ENCODE assay signal across 12 cellular contexts in genomic region chr17:81390436-81391214, GRCh38. TPM values are rescaled to one million over a fixed set of nuclear protein-coding genes. Genes with fewer than 3 reads are reported as not detected.
DNase-seq lines count a peak whose midpoint lies in the region; ATAC-seq and TF ChIP-seq lines count a peak whose summit lies in the region.
"Had no signal": no experiment of that assay in that cellular context is flagged by ENCODE, and none has a peak within 500 bp of the region (broad histone marks: within the 10 kb centered on the region; RNA-seq: fewer than 3 reads in every experiment).

No MANE protein-coding gene starts in this region.

- H3K4me3 ChIP-seq in heart right ventricle (no peak overlapping the region), prostate gland (no peak overlapping the region), vagina (no peak overlapping the region)

- H3K27ac Mint-ChIP-seq in glutamatergic neuron (ENCODE audit: unreplicated experiment), result peak overlapping the region; percentile 68
- H3K27ac Mint-ChIP-seq: activated naive CD4-positive, alpha-beta T cell treated with anti-CD3 and anti-CD28 coated beads, Interleukin-2, amount 50 U/mL, for 72 hours had no signal

- peaks cover 26% of the 10 kb centered on the region for H3K27me3 Mint-ChIP-seq in glutamatergic neuron (ENCODE audit: unreplicated experiment)

- no peaks in the 10 kb centered on the region for H3K36me3 Mint-ChIP-seq in glutamatergic neuron (ENCODE audit: unreplicated experiment)
- H3K36me3 Mint-ChIP-seq: activated naive CD4-positive, alpha-beta T cell treated with anti-CD3 and anti-CD28 coated beads, Interleukin-2, amount 50 U/mL, for 72 hours had no signal

- H3K4me3 Mint-ChIP-seq in glutamatergic neuron (ENCODE audit: unreplicated experiment), result peak overlapping the region; percentile 85

- TF ChIP-seq POLR2A in prostate gland (IDR thresholded peaks at IDR 0.05) (no peak), vagina (IDR thresholded peaks at IDR 0.05) (no peak)

- intact Hi-C loops in heart right ventricle (cut with DNase I) (loop anchor here in 5 of 10 donors (5.0 to 10.0 kb wide), 5 partner anchors 83 to 136 kb away; partner anchors contain the start of gene SLC38A10 (in 1 of the 5)), left ventricle myocardium superior (cut with micrococcal nuclease) (no loop called here), prostate gland (cut with DNase I) (loop anchor here (5.0 kb wide), 1 partner anchor 133 kb away; no protein-coding TSS in a partner anchor), vagina (cut with DNase I) (no loop called here)

- H3K27me3 ChIP-seq in heart right ventricle (peaks cover 0 to 68% (median 0%) of the 10 kb centered on the region in 7 donors), prostate gland (replicated peaks; ENCODE audit: insufficient read depth) (no peaks in the 10 kb centered on the region), vagina (no peaks in the 10 kb centered on the region)
- H3K27me3 ChIP-seq: right lobe of liver had no signal

- peaks cover 32 to 75% (median 67%) of the 10 kb centered on the region in 9 donors for H3K4me1 ChIP-seq in heart right ventricle
- peaks cover 25% of the 10 kb centered on the region for H3K4me1 ChIP-seq in prostate gland (replicated peaks)
- H3K4me1 ChIP-seq in vagina, result peaks cover 66% of the 10 kb centered on the region

- peaks cover 31% of the 10 kb centered on the region for H3K4me1 Mint-ChIP-seq in glutamatergic neuron (ENCODE audit: low read depth, unreplicated experiment)

- DNase-seq in heart right ventricle (no peak), left ventricle myocardium superior (no peak), glutamatergic neuron (no peak), prostate gland (ENCODE audit: low spot score) (no peak), vagina (ENCODE audit: extremely low spot score in 2 of 2) (no peak), SIG-M5 treated with dmso at 0.1 percent for 504 hours (lab: John Stamatoyannopoulos, UW; ENCODE audit: unreplicated experiment) (no peak), KG1 (lab: John Stamatoyannopoulos, UW) (no peak), OCI-M2 (lab: John Stamatoyannopoulos, UW; ENCODE audit: unreplicated experiment) (no peak)
- DNase-seq: NCI-H2107; stimulated activated naive CD4-positive, alpha-beta T cell treated with Interleukin-2 at 50 U/mL for 16 hours had no signal

- H3K27ac ChIP-seq in heart right ventricle (peak overlapping the region in 6 of 10 donors; percentile 15 to 99 (median 96)), prostate gland (peak overlapping the region; percentile 96 to 99), vagina (peak overlapping the region; percentile 95)

- WGBS in heart right ventricle, 2 donors, result 88 to 89% methylated on average over 22 of the region's 22 CpGs
- 86% methylated on average over 22 of the region's 22 CpGs for WGBS in prostate gland

- peaks cover 29% of the 10 kb centered on the region for H3K9me3 Mint-ChIP-seq in glutamatergic neuron (ENCODE audit: unreplicated experiment)
- H3K9me3 Mint-ChIP-seq: activated naive CD4-positive, alpha-beta T cell treated with anti-CD3 and anti-CD28 coated beads, Interleukin-2, amount 50 U/mL, for 72 hours had no signal

- ATAC-seq in heart right ventricle, result no peak
- ATAC-seq in left ventricle myocardium superior, result no peak
- ATAC-seq: activated naive CD4-positive, alpha-beta T cell treated with anti-CD3 and anti-CD28 coated beads, Interleukin-2, amount 50 U/mL, for 72 hours; right lobe of liver had no signal

- TF ChIP-seq CTCF in heart right ventricle (IDR thresholded peaks at IDR 0.05) (no peak), glutamatergic neuron (IDR thresholded peaks at IDR 0.05; ENCODE audit: partially characterized antibody, unreplicated experiment) (no peak), prostate gland (IDR thresholded peaks at IDR 0.05) (no peak), vagina (IDR thresholded peaks at IDR 0.05) (no peak)

- H3K36me3 ChIP-seq in heart right ventricle (no peaks in the 10 kb centered on the region), prostate gland (no peaks in the 10 kb centered on the region), vagina (no peaks in the 10 kb centered on the region)
- H3K36me3 ChIP-seq: right lobe of liver had no signal

- no peaks in the 10 kb centered on the region for H3K9me3 ChIP-seq in heart right ventricle
- H3K9me3 ChIP-seq in prostate gland, result no peaks in the 10 kb centered on the region
- H3K9me3 ChIP-seq in vagina, result no peaks in the 10 kb centered on the region
- H3K9me3 ChIP-seq: right lobe of liver had no signal

RNA-seq across cellular contexts. Expression of gene BAHCC1, which starts 4.6 kb away (rescaled TPM):
- total RNA-seq in heart right ventricle (10 to 100 TPM in 2 of 10 donors, 1 to 10 TPM in 8; 6.3 to 11.1 (median 9.2) TPM), left ventricle myocardium superior (8.6 TPM), glutamatergic neuron (ENCODE audit: unreplicated experiment) (111 TPM), prostate gland (10 to 100 TPM; 11.4 to 28.9 TPM), vagina (9.1 TPM)
- 10 to 100 TPM in 1 of 2 donors, 1 to 10 TPM in 1; 4.8 to 13.1 TPM for polyA plus RNA-seq in heart right ventricle
